Comparison of ENCODE assay signal across 8 cellular contexts in the genomic region with DNA sequence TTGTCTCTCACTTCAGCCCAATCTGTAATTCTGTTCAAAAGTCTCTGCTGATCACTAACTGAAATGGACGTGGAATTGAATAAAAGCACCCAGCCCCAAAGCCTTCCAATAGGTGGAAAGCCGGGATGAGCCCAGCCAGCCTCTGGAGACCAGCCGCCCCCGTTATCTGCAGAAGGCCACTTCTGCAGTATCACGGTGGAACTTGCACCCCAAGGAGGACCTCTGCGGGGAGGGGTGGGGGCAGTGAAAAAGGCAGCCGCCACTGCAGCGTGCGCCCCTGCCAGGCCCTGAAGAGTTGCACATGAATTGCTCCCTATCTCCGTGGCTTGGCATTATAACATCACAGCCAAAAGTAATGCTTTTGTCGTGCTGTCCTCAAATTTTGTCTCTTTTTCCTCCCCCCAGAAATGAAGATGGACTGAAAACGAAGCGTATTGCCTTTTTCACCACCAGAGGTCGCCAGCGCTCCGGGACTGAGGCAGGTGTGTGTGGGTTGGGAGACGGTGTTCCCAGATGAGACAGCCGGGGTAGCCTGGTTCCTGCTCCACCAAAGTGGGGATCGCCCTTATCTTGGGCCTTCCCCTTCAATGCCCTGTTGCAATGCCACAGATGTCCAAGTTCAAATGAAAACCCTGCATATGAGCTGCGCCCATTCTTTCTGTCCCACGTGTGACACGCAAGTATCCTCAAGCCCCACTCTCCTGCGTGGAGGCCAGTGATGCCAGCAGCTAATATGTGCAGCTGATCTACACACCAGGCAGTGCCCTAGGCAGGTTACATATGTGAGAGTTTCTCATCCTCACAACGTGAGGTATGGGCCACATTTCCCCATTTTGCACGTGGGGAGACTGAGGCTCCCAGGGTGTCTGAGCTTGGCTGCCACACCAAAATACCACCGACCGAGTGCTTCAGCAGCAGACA.
A peak's percentile ranks its signal among the peaks of the same experiment; 100 is the strongest.
DNase-seq lines count a peak whose midpoint lies in the region; ATAC-seq, FAIRE-seq and TF ChIP-seq lines count a peak whose summit lies in the region.

No MANE protein-coding gene starts in this region.

- no peak for ATAC-seq in GM21360 (IDR thresholded peaks at IDR 0.05; ENCODE audit: unreplicated experiment)

- H3K4me3 ChIP-seq in AG04450 (ENCODE audit: low read depth, low read length) (no peak overlapping the region), choroid plexus epithelial cell (ENCODE audit: low read depth, low read length) (no peak overlapping the region), liver (ENCODE audit: low read depth in 1 of 3, low read length in 3 of 3) (no peak overlapping the region)

- no peaks in the 10 kb centered on the region for H3K9me3 ChIP-seq in AG04450 (ENCODE audit: control insufficient read depth, insufficient read depth, low read length)
- H3K9me3 ChIP-seq in liver (ENCODE audit: control insufficient read depth in 4 of 4, low read length in 3 of 4), result no peaks in the 10 kb centered on the region

- TF ChIP-seq RAD21 in liver (IDR thresholded peaks at IDR 0.05), result peak; percentile 94 to 97

- no peaks in the 10 kb centered on the region for H3K4me1 ChIP-seq in liver (ENCODE audit: control insufficient read depth in 4 of 4, insufficient read depth in 4 of 4, low read length in 3 of 4)

- peaks cover 2% of the 10 kb centered on the region for H3K4me1 Mint-ChIP-seq in activated CD4-positive, alpha-beta T cell treated with anti-CD3 and anti-CD28 coated beads, Interleukin-2, amount 10 ng/mL, durations not matched to agents 24 days and 14 days

- 45% methylated on average over 27 of the region's 27 CpGs for WGBS in liver

- no peak overlapping the region for H3K9ac ChIP-seq in liver (ENCODE audit: low read depth in 1 of 2, low read length in 2 of 2)

- H3K27me3 ChIP-seq in AG04450 (ENCODE audit: control insufficient read depth, insufficient read depth, low read length), result no peaks in the 10 kb centered on the region
- no peaks in the 10 kb centered on the region for H3K27me3 ChIP-seq in liver (ENCODE audit: control insufficient read depth in 4 of 4, insufficient read depth in 4 of 4, low read length in 3 of 4)

- TF ChIP-seq CTCF in AG04450 (IDR thresholded peaks at IDR 0.05; ENCODE audit: low read depth, low read length), result peak; percentile 97
- peak; percentile 98 for TF ChIP-seq CTCF in choroid plexus epithelial cell (conservative IDR thresholded peaks at IDR 0.05; ENCODE audit: low read depth, low read length)
- TF ChIP-seq CTCF in liver (IDR thresholded peaks at IDR 0.05; ENCODE audit: low read depth, low read length, missing input control), result peak; percentile 82

- H3K27ac ChIP-seq in AG04450 (ENCODE audit: low read depth, low read length), result no peak overlapping the region
- H3K27ac ChIP-seq in liver (ENCODE audit: low read depth in 1 of 2, low read length in 2 of 2), result no peak overlapping the region

- H3K4me3 Mint-ChIP-seq in activated CD4-positive, alpha-beta T cell treated with anti-CD3 and anti-CD28 coated beads, Interleukin-2, amount 10 ng/mL, durations not matched to agents 24 days and 14 days, result no peak overlapping the region

- CTCF ChIA-PET in AG04450 (lab: Charles Lee), result interaction anchor here (0.6 to 2.5 kb wide), 31 partner anchors 7 to 627 kb away, joined by 3 to 49 read pairs (median 4); partner anchors contain the start of gene SNRPA1

- DNase-seq in AG04450 (ENCODE audit: low read depth, low spot score), result no peak
- peak; percentile 36 for DNase-seq in GM18507 (ENCODE audit: extremely low spot score, insufficient read length, low read depth)
- DNase-seq in NCI-H187 (lab: John Stamatoyannopoulos, UW), result peak; percentile 50 to 77
- DNase-seq in activated CD4-positive, alpha-beta T cell treated with anti-CD3 and anti-CD28 coated beads, Interleukin-2, amount 10 ng/mL, durations not matched to agents 24 days and 14 days, result peak; percentile 91
- DNase-seq in choroid plexus epithelial cell (ENCODE audit: low read depth), result peak; percentile 81
- peak; percentile 44 to 68 (median 61) for DNase-seq in stimulated activated CD4-positive, alpha-beta T cell treated with anti-CD3 and anti-CD28 coated beads, TNF-alpha, amount 100 ng/mL, for 24 hours (ENCODE audit: low read depth in 3 of 3)

- H3K36me3 Mint-ChIP-seq in activated CD4-positive, alpha-beta T cell treated with anti-CD3 and anti-CD28 coated beads, Interleukin-2, amount 10 ng/mL, durations not matched to agents 24 days and 14 days (ENCODE audit: low read depth), result no peaks in the 10 kb centered on the region

- FAIRE-seq in GM18507 (lab: Jason Lieb, UNC), result peak; percentile 74

- no peak overlapping the region for H3K27ac Mint-ChIP-seq in activated CD4-positive, alpha-beta T cell treated with anti-CD3 and anti-CD28 coated beads, Interleukin-2, amount 10 ng/mL, durations not matched to agents 24 days and 14 days

- no peaks in the 10 kb centered on the region for H3K36me3 ChIP-seq in liver (ENCODE audit: control insufficient read depth in 4 of 4, insufficient read depth in 3 of 4, low read depth in 1 of 4, low read length in 3 of 4)

- H3K27me3 Mint-ChIP-seq in activated CD4-positive, alpha-beta T cell treated with anti-CD3 and anti-CD28 coated beads, Interleukin-2, amount 10 ng/mL, durations not matched to agents 24 days and 14 days, result peaks cover 5% of the 10 kb centered on the region

- intact Hi-C loops in activated CD4-positive, alpha-beta T cell treated with anti-CD3 and anti-CD28 coated beads, Interleukin-2, amount 10 ng/mL, durations not matched to agents 24 days and 14 days (cut with micrococcal nuclease), result loop anchor here (1.0 to 5.0 kb wide), 2 partner anchors 72 to 243 kb away; no protein-coding TSS in a partner anchor

- no peaks in the 10 kb centered on the region for H3K9me3 Mint-ChIP-seq in activated CD4-positive, alpha-beta T cell treated with anti-CD3 and anti-CD28 coated beads, Interleukin-2, amount 10 ng/mL, durations not matched to agents 24 days and 14 days

- POLR2A ChIA-PET in AG04450 (lab: Yijun Ruan, JAX), result interaction anchor here (0.6 kb wide), 1 partner anchor 237 kb away, joined by 6 read pairs; the partner anchor contains the start of gene CHSY1

TF ChIP-seq in liver, 16 proteins besides CTCF, POLR2A, EP300 and RAD21:
- no peak for TF ChIP-seq TAF1 (conservative IDR thresholded peaks at IDR 0.05)
- peak; percentile 8 for TF ChIP-seq FOXA1 (IDR thresholded peaks at IDR 0.05)
- no peak for TF ChIP-seq HNF4A (conservative IDR thresholded peaks at IDR 0.05)
- no peak for TF ChIP-seq HNF4G (IDR thresholded peaks at IDR 0.05)
- TF ChIP-seq, protein P1, sequence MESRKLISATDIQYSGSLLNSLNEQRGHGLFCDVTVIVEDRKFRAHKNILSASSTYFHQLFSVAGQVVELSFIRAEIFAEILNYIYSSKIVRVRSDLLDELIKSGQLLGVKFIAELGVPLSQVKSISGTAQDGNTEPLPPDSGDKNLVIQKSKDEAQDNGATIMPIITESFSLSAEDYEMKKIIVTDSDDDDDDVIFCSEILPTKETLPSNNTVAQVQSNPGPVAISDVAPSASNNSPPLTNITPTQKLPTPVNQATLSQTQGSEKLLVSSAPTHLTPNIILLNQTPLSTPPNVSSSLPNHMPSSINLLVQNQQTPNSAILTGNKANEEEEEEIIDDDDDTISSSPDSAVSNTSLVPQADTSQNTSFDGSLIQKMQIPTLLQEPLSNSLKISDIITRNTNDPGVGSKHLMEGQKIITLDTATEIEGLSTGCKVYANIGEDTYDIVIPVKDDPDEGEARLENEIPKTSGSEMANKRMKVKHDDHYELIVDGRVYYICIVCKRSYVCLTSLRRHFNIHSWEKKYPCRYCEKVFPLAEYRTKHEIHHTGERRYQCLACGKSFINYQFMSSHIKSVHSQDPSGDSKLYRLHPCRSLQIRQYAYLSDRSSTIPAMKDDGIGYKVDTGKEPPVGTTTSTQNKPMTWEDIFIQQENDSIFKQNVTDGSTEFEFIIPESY (IDR thresholded peaks at IDR 0.05), result no peak
- no peak for TF ChIP-seq ATF3 (IDR thresholded peaks at IDR 0.05)
- TF ChIP-seq GABPA (IDR thresholded peaks at IDR 0.05 in 1 of 2, conservative IDR thresholded peaks at IDR 0.05 in 1 of 2), result no peak
- no peak for TF ChIP-seq RXRA (IDR thresholded peaks at IDR 0.05)
